ENCODE assay signal across 13 cellular contexts in genomic region chr5:56686337-56687198, GRCh38.
DNase-seq lines count a peak whose midpoint lies in the region; ATAC-seq and TF ChIP-seq lines count a peak whose summit lies in the region.
"Had no signal": no experiment of that assay in that cellular context is flagged by ENCODE, and none has a peak within 500 bp of the region (broad histone marks: within the 10 kb centered on the region; RNA-seq: fewer than 3 reads in every experiment).

No MANE protein-coding gene starts in this region.

- no peaks in the 10 kb centered on the region for H3K27me3 ChIP-seq in neutrophil
- H3K27me3 ChIP-seq: SJSA1 had no signal

- H3K36me3 ChIP-seq in neutrophil = no peaks in the 10 kb centered on the region
- H3K36me3 ChIP-seq: SJSA1, thoracic aorta had no signal

- peaks cover 23 to 29% of the 10 kb centered on the region in 2 experiments for H3K4me1 ChIP-seq in neutrophil (ENCODE audit: control insufficient read depth in 1 of 2, insufficient read depth in 1 of 2, low read depth in 1 of 2, low read length in 1 of 2)
- H3K4me1 ChIP-seq: SJSA1 had no signal

- H3K9me3 ChIP-seq in neutrophil = no peaks in the 10 kb centered on the region
- H3K9me3 ChIP-seq: SJSA1, thoracic aorta had no signal

- no peaks in the 10 kb centered on the region for H3K9me3 Mint-ChIP-seq in activated naive CD8-positive, alpha-beta T cell treated with anti-CD3 and anti-CD28 coated beads for 36 hours
- H3K9me3 Mint-ChIP-seq in osteocyte (ENCODE audit: unreplicated experiment) = no peaks in the 10 kb centered on the region

- ATAC-seq in GM18907 (IDR thresholded peaks at IDR 0.05; ENCODE audit: unreplicated experiment) (peak; percentile 66), HG02642 (IDR thresholded peaks at IDR 0.05; ENCODE audit: poor library complexity, unreplicated experiment) (peak; percentile 73)
- ATAC-seq: K562 had no signal

- H3K4me3 Mint-ChIP-seq in activated naive CD8-positive, alpha-beta T cell treated with anti-CD3 and anti-CD28 coated beads for 36 hours = no peak overlapping the region
- no peak overlapping the region for H3K4me3 Mint-ChIP-seq in osteocyte (ENCODE audit: unreplicated experiment)

- peak overlapping the region; percentile 77 for H3K27ac ChIP-seq in neutrophil
- H3K27ac ChIP-seq: SJSA1, thoracic aorta had no signal

- H3K27me3 Mint-ChIP-seq in activated naive CD8-positive, alpha-beta T cell treated with anti-CD3 and anti-CD28 coated beads for 36 hours = no peaks in the 10 kb centered on the region
- no peaks in the 10 kb centered on the region for H3K27me3 Mint-ChIP-seq in osteocyte (ENCODE audit: unreplicated experiment)

- H3K36me3 Mint-ChIP-seq in activated naive CD8-positive, alpha-beta T cell treated with anti-CD3 and anti-CD28 coated beads for 36 hours = peaks cover 3% of the 10 kb centered on the region
- no peaks in the 10 kb centered on the region for H3K36me3 Mint-ChIP-seq in osteocyte (ENCODE audit: unreplicated experiment)

- H3K4me3 ChIP-seq in neutrophil (ENCODE audit: low read depth in 1 of 2, low read length in 1 of 2) = peak overlapping the region in 1 of 2 experiments; percentile 30
- H3K4me3 ChIP-seq: K562, lung, SJSA1, thoracic aorta had no signal

- DNase-seq in MV-4-11 (lab: John Stamatoyannopoulos, UW) (peak; percentile 84), osteocyte (ENCODE audit: extremely low spot score, unreplicated experiment) (no peak), NCI-H524 (lab: John Stamatoyannopoulos, UW) (no peak)
- no peak for DNase-seq in activated naive CD8-positive, alpha-beta T cell treated with anti-CD3 and anti-CD28 coated beads for 36 hours
- no peak for DNase-seq in activated CD4-positive, alpha-beta T cell treated with anti-CD3 and anti-CD28 coated beads for 4 hours
- DNase-seq: activated naive CD4-positive, alpha-beta T cell treated with anti-CD3 and anti-CD28 coated beads, Interleukin-2, amount 50 U/mL, for 16 hours had no signal

- H3K4me1 Mint-ChIP-seq in activated naive CD8-positive, alpha-beta T cell treated with anti-CD3 and anti-CD28 coated beads for 36 hours = peaks cover 12% of the 10 kb centered on the region
- peaks cover 7% of the 10 kb centered on the region for H3K4me1 Mint-ChIP-seq in osteocyte (ENCODE audit: unreplicated experiment)

- no peak overlapping the region for H3K27ac Mint-ChIP-seq in activated naive CD8-positive, alpha-beta T cell treated with anti-CD3 and anti-CD28 coated beads for 36 hours
- H3K27ac Mint-ChIP-seq in osteocyte (ENCODE audit: unreplicated experiment) = no peak overlapping the region

- TF ChIP-seq CTCF in neutrophil (IDR thresholded peaks at IDR 0.05) (no peak), osteocyte (IDR thresholded peaks at IDR 0.05) (no peak)
